ENCODE assay signal across 14 cellular contexts in the genomic region with DNA sequence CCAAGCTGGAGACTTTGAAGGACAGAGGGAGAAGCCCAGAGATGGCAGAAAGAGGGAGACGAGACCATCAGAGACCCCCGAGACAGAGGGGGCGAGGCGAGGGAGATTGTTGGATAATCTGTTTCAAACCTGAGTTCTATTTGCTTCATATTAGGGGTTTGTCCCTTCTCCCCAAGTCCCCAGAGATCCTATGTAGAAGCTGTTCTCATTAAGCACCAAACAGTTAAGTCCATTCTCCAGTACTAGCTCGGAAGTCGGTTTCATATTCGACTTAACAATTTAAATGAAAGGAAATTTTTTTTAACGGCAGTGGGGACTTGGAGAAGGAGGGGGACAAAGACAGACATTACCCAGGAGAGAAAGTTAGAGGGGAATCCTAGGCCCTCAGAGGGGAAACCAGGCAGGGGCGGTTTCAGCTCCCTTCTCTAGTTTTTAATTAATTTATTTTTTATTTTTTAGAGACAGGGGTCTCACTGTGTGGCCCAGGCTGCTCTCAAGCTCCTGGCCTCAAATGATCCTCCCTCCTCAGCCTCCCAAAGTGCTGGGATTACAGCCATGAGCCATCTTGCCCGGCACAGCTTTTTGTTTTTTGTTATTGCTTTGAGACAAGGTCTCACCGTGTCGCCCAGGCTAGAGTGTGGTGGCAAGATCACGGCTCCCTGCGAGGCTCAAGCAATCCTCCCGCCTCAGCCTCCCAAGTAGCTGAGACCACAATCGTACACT. TPM values are rescaled to one million over a fixed set of nuclear protein-coding genes. Genes with fewer than 3 reads are reported as not detected.
DNase-seq lines count a peak whose midpoint lies in the region; ATAC-seq lines count a peak whose summit lies in the region.
"Had no signal": no experiment of that assay in that cellular context is flagged by ENCODE, and none has a peak within 500 bp of the region (broad histone marks: within the 10 kb centered on the region; RNA-seq: fewer than 3 reads in every experiment).

No MANE protein-coding gene starts in this region.

- H3K27me3 Mint-ChIP-seq in activated naive CD4-positive, alpha-beta T cell treated with anti-CD3 and anti-CD28 coated beads, Interleukin-2, amount 50 U/mL, for 24 hours, result no peaks in the 10 kb centered on the region
- H3K27me3 Mint-ChIP-seq in activated naive CD4-positive, alpha-beta T cell treated with anti-CD3 and anti-CD28 coated beads, Interleukin-2, amount 10 ng/mL, durations not matched to agents 7 days and 5 days, result peaks cover 56% of the 10 kb centered on the region
- H3K27me3 Mint-ChIP-seq in memory B cell, result peaks cover 7% of the 10 kb centered on the region

- H3K27ac Mint-ChIP-seq in activated naive CD4-positive, alpha-beta T cell treated with anti-CD3 and anti-CD28 coated beads, Interleukin-2, amount 50 U/mL, for 24 hours, result peak overlapping the region; percentile 80
- H3K27ac Mint-ChIP-seq in activated naive CD4-positive, alpha-beta T cell treated with anti-CD3 and anti-CD28 coated beads, Interleukin-2, amount 10 ng/mL, durations not matched to agents 7 days and 5 days, result no peak overlapping the region
- no peak overlapping the region for H3K27ac Mint-ChIP-seq in memory B cell

- H3K9me3 ChIP-seq in SK-N-MC (ENCODE audit: low read depth, low read length) (no peaks in the 10 kb centered on the region), stomach smooth muscle (ENCODE audit: control insufficient read depth in 2 of 2, low read length in 2 of 2) (no peaks in the 10 kb centered on the region)
- H3K9me3 ChIP-seq: ascending aorta, testis had no signal

- H3K27ac ChIP-seq in SK-N-MC (peak overlapping the region; percentile 95), stomach smooth muscle (ENCODE audit: low read length) (peak overlapping the region; percentile 31)
- H3K27ac ChIP-seq: ascending aorta had no signal

- H3K9ac ChIP-seq in SK-N-MC (ENCODE audit: insufficient read length) (peak overlapping the region; percentile 55), stomach smooth muscle (ENCODE audit: low read length in 2 of 2) (peak overlapping the region; percentile 55 to 64)

- CTCF ChIA-PET in activated naive CD4-positive, alpha-beta T cell treated with anti-CD3 and anti-CD28 coated beads, Interleukin-2, amount 10 ng/mL, durations not matched to agents 7 days and 5 days (lab: Charles Lee), result interaction anchor here (1.0 kb wide), 1 partner anchor 66 kb away, joined by 3 read pairs; no protein-coding TSS in a partner anchor

- no peaks in the 10 kb centered on the region for H3K27me3 ChIP-seq in stomach smooth muscle (ENCODE audit: control insufficient read depth in 1 of 2, insufficient read depth in 2 of 2, low read length in 2 of 2)
- H3K27me3 ChIP-seq: ascending aorta, testis had no signal

- H3K36me3 ChIP-seq in SK-N-MC (ENCODE audit: insufficient read depth, low read length), result no peaks in the 10 kb centered on the region
- no peaks in the 10 kb centered on the region for H3K36me3 ChIP-seq in stomach smooth muscle (ENCODE audit: control insufficient read depth in 2 of 2, insufficient read depth in 2 of 2, low read length in 2 of 2)
- H3K36me3 ChIP-seq: ascending aorta had no signal

- no peaks in the 10 kb centered on the region for H3K9me3 Mint-ChIP-seq in activated naive CD4-positive, alpha-beta T cell treated with anti-CD3 and anti-CD28 coated beads, Interleukin-2, amount 50 U/mL, for 24 hours
- no peaks in the 10 kb centered on the region for H3K9me3 Mint-ChIP-seq in activated naive CD4-positive, alpha-beta T cell treated with anti-CD3 and anti-CD28 coated beads, Interleukin-2, amount 10 ng/mL, durations not matched to agents 7 days and 5 days
- H3K9me3 Mint-ChIP-seq in memory B cell, result no peaks in the 10 kb centered on the region

- H3K36me3 Mint-ChIP-seq in activated naive CD4-positive, alpha-beta T cell treated with anti-CD3 and anti-CD28 coated beads, Interleukin-2, amount 50 U/mL, for 24 hours, result no peaks in the 10 kb centered on the region
- no peaks in the 10 kb centered on the region for H3K36me3 Mint-ChIP-seq in activated naive CD4-positive, alpha-beta T cell treated with anti-CD3 and anti-CD28 coated beads, Interleukin-2, amount 10 ng/mL, durations not matched to agents 7 days and 5 days
- no peaks in the 10 kb centered on the region for H3K36me3 Mint-ChIP-seq in memory B cell

- no peak for DNase-seq in activated naive CD4-positive, alpha-beta T cell treated with anti-CD3 and anti-CD28 coated beads, Interleukin-2, amount 10 ng/mL, durations not matched to agents 7 days and 5 days
- DNase-seq in SK-N-MC (ENCODE audit: low read depth, low spot score) (no peak), memory B cell (ENCODE audit: low spot score in 2 of 2) (no peak), A172 (ENCODE audit: low spot score) (no peak), ACHN (no peak), occipital lobe (lab: John Stamatoyannopoulos, UW) (no peak)
- DNase-seq: effector CD8-positive, alpha-beta T cell; MM.1S; NCI-H82; testis had no signal

- H3K4me3 Mint-ChIP-seq in activated naive CD4-positive, alpha-beta T cell treated with anti-CD3 and anti-CD28 coated beads, Interleukin-2, amount 50 U/mL, for 24 hours, result no peak overlapping the region
- no peak overlapping the region for H3K4me3 Mint-ChIP-seq in activated naive CD4-positive, alpha-beta T cell treated with anti-CD3 and anti-CD28 coated beads, Interleukin-2, amount 10 ng/mL, durations not matched to agents 7 days and 5 days
- H3K4me3 Mint-ChIP-seq in memory B cell, result peak overlapping the region; percentile 19

- H3K4me1 Mint-ChIP-seq in activated naive CD4-positive, alpha-beta T cell treated with anti-CD3 and anti-CD28 coated beads, Interleukin-2, amount 50 U/mL, for 24 hours, result peaks cover 23% of the 10 kb centered on the region
- peaks cover 8% of the 10 kb centered on the region for H3K4me1 Mint-ChIP-seq in activated naive CD4-positive, alpha-beta T cell treated with anti-CD3 and anti-CD28 coated beads, Interleukin-2, amount 10 ng/mL, durations not matched to agents 7 days and 5 days
- peaks cover 16% of the 10 kb centered on the region for H3K4me1 Mint-ChIP-seq in memory B cell

- in situ Hi-C loops in ACHN (cut with HindIII; ENCODE audit: low pct_ligation_motif_present, low pct_unique_long_range_greater_than_20kb, low sequenced_read_pairs), result no loop called here

- H3K4me3 ChIP-seq in SK-N-MC (peak overlapping the region; percentile 58), stomach smooth muscle (ENCODE audit: low read length in 2 of 2) (peak overlapping the region; percentile 47 to 62)
- H3K4me3 ChIP-seq: ascending aorta had no signal

- ATAC-seq in memory B cell (ENCODE audit: low read depth), result no peak
- ATAC-seq: sciatic nerve had no signal

- H3K4me1 ChIP-seq in stomach smooth muscle (ENCODE audit: control insufficient read depth, insufficient read depth, low read length), result peaks cover 16% of the 10 kb centered on the region

RNA-seq across cellular contexts. Expression of gene TLE2, which starts 13.6 kb away (rescaled TPM):
- 2.3 and 2.4 TPM in 2 replicates for total RNA-seq in A172 (2014; rRNA removed; shearing (Covaris generic))
- 6.1 TPM for total RNA-seq in occipital lobe

RNA-seq across cellular contexts. Expression of gene TLE5, which starts 19.6 kb away (rescaled TPM):
- 521 and 529 TPM in 2 replicates for total RNA-seq in A172 (2014; rRNA removed; shearing (Covaris generic))
- 95.8 TPM for total RNA-seq in occipital lobe

RNA-seq across cellular contexts. Expression of gene GNA11, which starts 51.5 kb away (rescaled TPM):
- total RNA-seq in A172 (2014; rRNA removed; shearing (Covaris generic)), result 97.7 and 98.4 TPM in 2 replicates
- 56.8 TPM for total RNA-seq in occipital lobe
